9 cellular contexts compared by ENCODE assay signal in the genomic region with DNA sequence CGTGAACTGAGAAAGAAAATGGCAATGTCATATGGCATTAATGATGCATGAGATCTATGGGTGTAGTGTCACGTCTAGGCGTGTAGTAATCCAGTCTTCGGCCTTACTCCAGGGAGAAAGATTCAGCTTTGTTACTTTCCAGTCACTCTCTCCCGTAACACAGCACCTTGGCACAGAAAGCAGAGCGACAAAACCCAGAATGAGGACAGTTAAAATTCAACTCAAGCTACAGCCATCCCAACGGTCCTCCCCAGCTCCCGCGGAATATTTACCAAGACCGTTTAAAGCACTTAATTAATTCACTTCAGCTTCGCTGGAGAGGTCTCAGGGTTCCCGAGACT. TPM values are rescaled to one million over a fixed set of nuclear protein-coding genes. Genes with fewer than 3 reads are reported as not detected.
A peak's percentile ranks its signal among the peaks of the same experiment; 100 is the strongest.
DNase-seq lines count a peak whose midpoint lies in the region; ATAC-seq and TF ChIP-seq lines count a peak whose summit lies in the region.
"Had no signal": no experiment of that assay in that cellular context is flagged by ENCODE, and none has a peak within 500 bp of the region (broad histone marks: within the 10 kb centered on the region; RNA-seq: fewer than 3 reads in every experiment).

No MANE protein-coding gene starts in this region.

- dilution Hi-C loops in mammary epithelial cell (cut with HindIII; ENCODE audit: low sequenced_read_pairs), result no loop called here

- peaks cover 24% of the 10 kb centered on the region for H3K4me1 ChIP-seq in mammary epithelial cell (ENCODE audit: insufficient read depth, low read length)
- peaks cover 42% of the 10 kb centered on the region for H3K4me1 ChIP-seq in lower lobe of right lung
- H3K4me1 ChIP-seq in tibial artery, result peaks cover 0 to 47% (median 17%) of the 10 kb centered on the region in 4 donors

- WGBS in mammary epithelial cell (ENCODE audit: low coverage, missing lambda C conversion rate), result 12% methylated on average over 9 of the region's 12 CpGs

- peak overlapping the region; percentile 58 for H3K27ac ChIP-seq in mammary epithelial cell (ENCODE audit: insufficient read depth, low read depth, low read length)
- H3K27ac ChIP-seq in lower lobe of right lung, result peak overlapping the region; percentile 76
- peak overlapping the region; percentile 92 to 97 for H3K27ac ChIP-seq in tibial artery
- H3K27ac ChIP-seq: HL-60 had no signal

- H4K20me1 ChIP-seq in mammary epithelial cell (ENCODE audit: insufficient read depth, low read length), result no peaks in the 10 kb centered on the region

- H3K9me3 ChIP-seq in mammary epithelial cell (replicated peaks; ENCODE audit: insufficient read depth, low read length), result no peaks in the 10 kb centered on the region
- no peaks in the 10 kb centered on the region for H3K9me3 ChIP-seq in lower lobe of right lung
- H3K9me3 ChIP-seq in tibial artery, result no peaks in the 10 kb centered on the region

- peak overlapping the region; percentile 50 for H3K4me3 Mint-ChIP-seq in activated CD4-positive, alpha-beta T cell treated with anti-CD3 and anti-CD28 coated beads, Interleukin-2, amount 10 ng/mL, durations not matched to agents 7 days and 5 days

- peak overlapping the region; percentile 83 for H3K9ac ChIP-seq in mammary epithelial cell (ENCODE audit: insufficient read depth, low read length)

- in situ Hi-C loops in mammary epithelial cell (cut with MboI; ENCODE audit: low sequenced_read_pairs in 2 of 2) (loop anchor here in 1 of 2 donors (10.0 kb wide), 2 partner anchors 100 to 310 kb away; no protein-coding TSS in a partner anchor), GM13977 (cut with MboI; ENCODE audit: low pct_unique_long_range_greater_than_20kb, low sequenced_read_pairs, unreplicated experiment) (loop anchor here (25.0 kb wide), 1 partner anchor 308 kb away; no protein-coding TSS in a partner anchor)

- TSS peak; percentile 6 for BruUV-seq in mammary epithelial cell (replicated peaks; lab: Mats Ljungman, UMichigan)

- H3K4me3 ChIP-seq in mammary epithelial cell (replicated peaks in 1 of 3; ENCODE audit: insufficient read depth in 1 of 3, low read depth in 2 of 3, low read length in 3 of 3), result peak overlapping the region; percentile 71 to 76 (median 73)
- H3K4me3 ChIP-seq in lower lobe of right lung, result peak overlapping the region; percentile 86
- H3K4me3 ChIP-seq in tibial artery, result peak overlapping the region; percentile 94

- CTCF ChIA-PET in activated CD4-positive, alpha-beta T cell treated with anti-CD3 and anti-CD28 coated beads, Interleukin-2, amount 10 ng/mL, durations not matched to agents 7 days and 5 days (lab: Charles Lee), result interaction anchor here (1.1 kb wide), 1 partner anchor 20 kb away, joined by 3 read pairs; no protein-coding TSS in a partner anchor
- CTCF ChIA-PET in mammary epithelial cell (lab: Charles Lee; ENCODE audit: low non-redundant PET), result no interaction called here

- ATAC-seq in lower lobe of right lung (peak; percentile 12 to 18), HG03520 (IDR thresholded peaks at IDR 0.05; ENCODE audit: unreplicated experiment) (no peak), HG02798 (IDR thresholded peaks at IDR 0.05; ENCODE audit: poor library complexity, unreplicated experiment) (no peak)

- H3K9me3 Mint-ChIP-seq in activated CD4-positive, alpha-beta T cell treated with anti-CD3 and anti-CD28 coated beads, Interleukin-2, amount 10 ng/mL, durations not matched to agents 7 days and 5 days, result no peaks in the 10 kb centered on the region

- POLR2A ChIA-PET in activated CD4-positive, alpha-beta T cell treated with anti-CD3 and anti-CD28 coated beads, Interleukin-2, amount 10 ng/mL, durations not matched to agents 7 days and 5 days (lab: Charles Lee), result no interaction called here

- H3K36me3 ChIP-seq in mammary epithelial cell (ENCODE audit: insufficient read depth, low read length), result no peaks in the 10 kb centered on the region
- H3K36me3 ChIP-seq in lower lobe of right lung, result no peaks in the 10 kb centered on the region
- H3K36me3 ChIP-seq in tibial artery, result no peaks in the 10 kb centered on the region

- TF ChIP-seq CTCF in mammary epithelial cell (conservative IDR thresholded peaks at IDR 0.05 in 1 of 2, IDR thresholded peaks at IDR 0.05 in 1 of 2; ENCODE audit: extremely low read depth in 1 of 2, insufficient read depth in 1 of 2, low read depth in 1 of 2, low read length in 2 of 2), result no peak
- TF ChIP-seq CTCF in lower lobe of right lung (IDR thresholded peaks at IDR 0.05), result no peak
- no peak for TF ChIP-seq CTCF in tibial artery (IDR thresholded peaks at IDR 0.05)
- TF ChIP-seq CTCF in GM13977 (IDR thresholded peaks at IDR 0.05; ENCODE audit: extremely low read depth, insufficient read depth, missing control alignments), result no peak

- H3K27ac Mint-ChIP-seq in activated CD4-positive, alpha-beta T cell treated with anti-CD3 and anti-CD28 coated beads, Interleukin-2, amount 10 ng/mL, durations not matched to agents 7 days and 5 days, result no peak overlapping the region

- peaks cover 23% of the 10 kb centered on the region for H3K4me1 Mint-ChIP-seq in activated CD4-positive, alpha-beta T cell treated with anti-CD3 and anti-CD28 coated beads, Interleukin-2, amount 10 ng/mL, durations not matched to agents 7 days and 5 days

- intact Hi-C loops in mammary epithelial cell (cut with micrococcal nuclease) (loop anchor here (2.0 kb wide), 1 partner anchor 382 kb away; no protein-coding TSS in a partner anchor), lower lobe of right lung (cut with DNase I) (loop anchor here (10.0 kb wide), 1 partner anchor 150 kb away; no protein-coding TSS in a partner anchor), tibial artery (cut with DNase I; ENCODE audit: low total_unique reads) (loop anchor here (5.0 kb wide), 3 partner anchors 103 to 583 kb away; no protein-coding TSS in a partner anchor)

- DNase-seq in activated CD4-positive, alpha-beta T cell treated with anti-CD3 and anti-CD28 coated beads, Interleukin-2, amount 10 ng/mL, durations not matched to agents 7 days and 5 days, result no peak
- DNase-seq in activated CD4-positive, alpha-beta T cell treated with anti-CD3 and anti-CD28 coated beads for 48 hours, result no peak
- DNase-seq in mammary epithelial cell (no peak), lower lobe of right lung (no peak), tibial artery (no peak), GM13977 (ENCODE audit: low spot score) (no peak)

- H3K36me3 Mint-ChIP-seq in activated CD4-positive, alpha-beta T cell treated with anti-CD3 and anti-CD28 coated beads, Interleukin-2, amount 10 ng/mL, durations not matched to agents 7 days and 5 days (ENCODE audit: low read depth), result no peaks in the 10 kb centered on the region

- H2AFZ ChIP-seq in mammary epithelial cell (ENCODE audit: low read depth, low read length), result peak overlapping the region; percentile 90

- peaks cover 58% of the 10 kb centered on the region for H3K79me2 ChIP-seq in mammary epithelial cell (ENCODE audit: insufficient read depth, low read length)

- peaks cover 63% of the 10 kb centered on the region for H3K27me3 Mint-ChIP-seq in activated CD4-positive, alpha-beta T cell treated with anti-CD3 and anti-CD28 coated beads, Interleukin-2, amount 10 ng/mL, durations not matched to agents 7 days and 5 days

- no peaks in the 10 kb centered on the region for H3K27me3 ChIP-seq in mammary epithelial cell (ENCODE audit: insufficient read depth, low read length)
- H3K27me3 ChIP-seq in lower lobe of right lung (ENCODE audit: low read depth), result no peaks in the 10 kb centered on the region
- no peaks in the 10 kb centered on the region for H3K27me3 ChIP-seq in tibial artery

- H3K4me2 ChIP-seq in mammary epithelial cell (ENCODE audit: insufficient read depth, low read depth, low read length), result peak overlapping the region; percentile 83

RNA-seq across cellular contexts. Expression of a gene that starts 0.8 kb away (rescaled TPM):
- 1 to 10 TPM; 1.8 to 2.3 TPM for total RNA-seq in activated CD4-positive, alpha-beta T cell treated with anti-CD3 and anti-CD28 coated beads, Interleukin-2, amount 10 ng/mL, durations not matched to agents 7 days and 5 days
- total RNA-seq in mammary epithelial cell, result 100 to 1,000 TPM; 237 to 387 TPM
- polyA plus RNA-seq in mammary epithelial cell, result 103 TPM
- 304 TPM for polyA minus RNA-seq in mammary epithelial cell
- 105 TPM for total RNA-seq in lower lobe of right lung

Comparison
In these comparisons a context has a peak if more than half of its experiments do, and no peak if none do; other contexts are left out.
1. ATAC-seq: peak in lower lobe of right lung (2 of 2); none in HG03520 (single experiment) and HG02798 (single experiment).
2. RNA of a gene that starts 0.8 kb away (total RNA-seq): 237 to 387 TPM in mammary epithelial cell and 105 TPM in lower lobe of right lung (single experiment); 1.8 to 2.3 TPM in activated CD4-positive, alpha-beta T cell treated with anti-CD3 and anti-CD28 coated beads, Interleukin-2, amount 10 ng/mL, durations not matched to agents 7 days and 5 days; every median in the first group is over 10 times any median in the second.
3. Peak in every context shown above with its lines, with median percentiles within 50 percentile points of each other: H3K27ac ChIP-seq and H3K4me3 ChIP-seq.